ENCODE assay signal across 11 cellular contexts in genomic region chrX:130524476-130525194, GRCh38.
DNase-seq lines count a peak whose midpoint lies in the region; ATAC-seq and TF ChIP-seq lines count a peak whose summit lies in the region.
"Had no signal": no experiment of that assay in that cellular context is flagged by ENCODE, and none has a peak within 500 bp of the region (broad histone marks: within the 10 kb centered on the region; RNA-seq: fewer than 3 reads in every experiment).

No MANE protein-coding gene starts in this region.

- H3K4me3 Mint-ChIP-seq in activated B cell treated with CpG ODN at 0.5 μM for 24 hours, result peak overlapping the region; percentile 56

- POLR2A ChIA-PET in HEK293 (lab: Yijun Ruan, JAX), result no interaction called here
- POLR2A ChIA-PET in activated B cell treated with CpG ODN at 0.5 μM for 24 hours (lab: Charles Lee), result no interaction called here

- no peaks in the 10 kb centered on the region for H3K27me3 Mint-ChIP-seq in activated B cell treated with CpG ODN at 0.5 μM for 24 hours

- no peaks in the 10 kb centered on the region for H3K36me3 ChIP-seq in HEK293 (ENCODE audit: control insufficient read depth in 2 of 2, insufficient read depth in 1 of 2, low read length in 2 of 2)

- H3K27ac ChIP-seq in HEK293 (ENCODE audit: extremely low read depth, low read depth, low read length), result no peak overlapping the region
- H3K27ac ChIP-seq in right cardiac atrium (ENCODE audit: low read length), result no peak overlapping the region

- no peaks in the 10 kb centered on the region for H3K4me1 ChIP-seq in HEK293 (ENCODE audit: control insufficient read depth, insufficient read depth, low read length)
- no peaks in the 10 kb centered on the region for H3K4me1 ChIP-seq in right cardiac atrium (ENCODE audit: control insufficient read depth, insufficient read depth, low read length)

- DNase-seq in activated B cell treated with CpG ODN at 0.5 μM for 24 hours (no peak), right cardiac atrium (no peak), retinal pigment epithelial cell (ENCODE audit: low read depth) (no peak), D341Med (ENCODE audit: low spot score) (no peak), retina (no peak), GM13976 (ENCODE audit: low spot score) (no peak)
- DNase-seq: activated CD4-positive, CD25-positive, alpha-beta regulatory T cell; activated naive CD4-positive, alpha-beta T cell treated with anti-CD3 and anti-CD28 coated beads for 36 hours; NCI-H2171; small intestine had no signal

- no peak for ATAC-seq in activated B cell treated with CpG ODN at 0.5 μM for 24 hours (ENCODE audit: low read depth)
- ATAC-seq in right cardiac atrium, result no peak

- in situ Hi-C loops in GM13976 (cut with MboI; ENCODE audit: low sequenced_read_pairs, unreplicated experiment), result no loop called here

- H3K27ac Mint-ChIP-seq in activated B cell treated with CpG ODN at 0.5 μM for 24 hours, result no peak overlapping the region
- H3K27ac Mint-ChIP-seq: activated naive CD4-positive, alpha-beta T cell treated with anti-CD3 and anti-CD28 coated beads for 36 hours had no signal

- intact Hi-C loops in activated B cell treated with CpG ODN at 0.5 μM for 24 hours (cut with micrococcal nuclease), result no loop called here
- intact Hi-C loops in right cardiac atrium (cut with DNase I), result loop anchor here in 1 of 4 donors (10.0 kb wide), 1 partner anchor 60 kb away; no protein-coding TSS in a partner anchor

- peaks cover 3% of the 10 kb centered on the region for H3K4me1 Mint-ChIP-seq in activated B cell treated with CpG ODN at 0.5 μM for 24 hours

- no peak for TF ChIP-seq CTCF in HEK293 (tag by site-specific recombination; IDR thresholded peaks at IDR 0.05)
- TF ChIP-seq CTCF in activated B cell treated with CpG ODN at 0.5 μM for 24 hours (IDR thresholded peaks at IDR 0.05), result no peak
- TF ChIP-seq CTCF in retinal pigment epithelial cell (conservative IDR thresholded peaks at IDR 0.05; ENCODE audit: low read depth, low read length), result no peak
- no peak for TF ChIP-seq CTCF in GM13976 (IDR thresholded peaks at IDR 0.05; ENCODE audit: borderline replicate concordance, control extremely low read depth, extremely low read depth, insufficient read depth, missing control alignments)

- H3K4me3 ChIP-seq in HEK293 (ENCODE audit: low read depth, low read length) (no peak overlapping the region), right cardiac atrium (ENCODE audit: low read length) (peak overlapping the region; percentile 40), retinal pigment epithelial cell (ENCODE audit: low read length) (peak overlapping the region; percentile 46)

- no peaks in the 10 kb centered on the region for H3K27me3 ChIP-seq in right cardiac atrium (ENCODE audit: control insufficient read depth, insufficient read depth)

- WGBS in right cardiac atrium, result 78% methylated on average over 6 of the region's 6 CpGs

- CTCF ChIA-PET in HEK293 (lab: Yijun Ruan, JAX), result no interaction called here
- CTCF ChIA-PET in activated B cell treated with CpG ODN at 0.5 μM for 24 hours (lab: Charles Lee), result no interaction called here

- no peaks in the 10 kb centered on the region for H3K36me3 Mint-ChIP-seq in activated B cell treated with CpG ODN at 0.5 μM for 24 hours (ENCODE audit: low read depth)

- H3K9me3 ChIP-seq in HEK293 (ENCODE audit: control insufficient read depth, insufficient read depth, low read depth, low read length) (no peaks in the 10 kb centered on the region), right cardiac atrium (ENCODE audit: control insufficient read depth, low read length) (no peaks in the 10 kb centered on the region)

- no peaks in the 10 kb centered on the region for H3K9me3 Mint-ChIP-seq in activated B cell treated with CpG ODN at 0.5 μM for 24 hours
- H3K9me3 Mint-ChIP-seq: activated naive CD4-positive, alpha-beta T cell treated with anti-CD3 and anti-CD28 coated beads for 36 hours had no signal

TF ChIP-seq in HEK293, 187 proteins besides CTCF, POLR2A, EP300 and RAD21:
- no peak for TF ChIP-seq ZFHX2 (tag by site-specific recombination; conservative IDR thresholded peaks at IDR 0.05)
- TF ChIP-seq PATZ1 (tag by site-specific recombination; IDR thresholded peaks at IDR 0.05), result 0 out of 2 replicates have a peak, but pooled peaks have one; percentile 2
